Comparison of ENCODE assay signal across 34 cellular contexts in genomic region chr20:43352996-43353395, GRCh38.
"Had no signal": no experiment of that assay in that cellular context is flagged by ENCODE, and none has a peak within 500 bp of the region (broad histone marks: within the 10 kb centered on the region; RNA-seq: fewer than 3 reads in every experiment).

No MANE protein-coding gene starts in this region.

- DNase-seq: activated effector memory CD4-positive, alpha-beta T cell treated with anti-CD3 and anti-CD28 coated beads, Interleukin-2, amount 50 U/mL, for 16 hours; activated effector memory CD4-positive, alpha-beta T cell treated with Interleukin-2 at 50 U/mL for 16 hours; activated gamma-delta T cell; activated gamma-delta T cell treated with Interleukin-2 at 50 U/mL for 16 hours; activated naive CD4-positive, alpha-beta T cell; activated naive CD4-positive, alpha-beta T cell treated with anti-CD3 and anti-CD28 coated beads for 36 hours; activated naive CD4-positive, alpha-beta T cell treated with anti-CD3 and anti-CD28 coated beads, Interleukin-2, amount 10 ng/mL, durations not matched to agents 7 days and 5 days; activated naive CD4-positive, alpha-beta T cell treated with anti-CD3 and anti-CD28 coated beads, Interleukin-2, amount 50 U/mL, for 16 hours; activated naive CD4-positive, alpha-beta T cell treated with Interleukin-2 at 50 U/mL for 16 hours; activated naive CD8-positive, alpha-beta T cell treated with anti-CD3 and anti-CD28 coated beads for 36 hours; activated naive CD8-positive, alpha-beta T cell treated with anti-CD3 and anti-CD28 coated beads, Interleukin-2, amount 10 ng/mL, durations not matched to agents 7 days and 5 days; activated naive CD8-positive, alpha-beta T cell treated with anti-CD3 and anti-CD28 coated beads, Interleukin-2, amount 50 U/mL, for 24 hours; activated T-cell treated with anti-CD3 and anti-CD28 coated beads, Interleukin-2, amount 50 U/mL, for 1 hour; activated T-cell treated with anti-CD3 and anti-CD28 coated beads, Interleukin-2, amount 50 U/mL, for 24 hours; activated T-cell treated with anti-CD3 and anti-CD28 coated beads, Interleukin-2, amount 50 U/mL, for 4 hours; activated T-cell treated with anti-CD3 and anti-CD28 coated beads, Interleukin-2, amount 50 U/mL, for 48 hours; activated T-cell treated with anti-CD3 and anti-CD28 coated beads, Interleukin-2, amount 50 U/mL, for 72 hours; adrenal gland; amniotic stem cell; amygdala; anterior cingulate cortex; aorta; body of pancreas; brain microvascular endothelial cell; caudate nucleus; central memory CD4-positive, alpha-beta T cell; cerebellar nuclear complex had no signal

- H3K9me3 ChIP-seq: adrenal gland, ascending aorta, body of pancreas, breast epithelium had no signal

- H3K27me3 ChIP-seq: ascending aorta, body of pancreas, brain microvascular endothelial cell, breast epithelium, cardiac muscle cell had no signal

- FAIRE-seq: astrocyte, bronchial epithelial cell had no signal

- H3K4me1 ChIP-seq: adrenal gland, ascending aorta, body of pancreas, breast epithelium had no signal

- ATAC-seq: activated naive CD4-positive, alpha-beta T cell treated with anti-CD3 and anti-CD28 coated beads, Interleukin-2, amount 50 U/mL, for 72 hours; activated naive CD8-positive, alpha-beta T cell treated with anti-CD3 and anti-CD28 coated beads, Interleukin-2, amount 50 U/mL, for 24 hours; activated T-cell treated with anti-CD3 and anti-CD28 coated beads, Interleukin-2, amount 50 U/mL, for 4 hours; activated T-cell treated with anti-CD3 and anti-CD28 coated beads, Interleukin-2, amount 50 U/mL, for 72 hours; activated T-helper 17 cell treated with anti-CD3 and anti-CD28 coated beads, Interleukin-2, amount 50 U/mL, for 72 hours; body of pancreas had no signal

- H3K27ac ChIP-seq: adrenal gland, ascending aorta, body of pancreas, brain microvascular endothelial cell, breast epithelium, cardiac muscle cell had no signal

- H3K4me3 ChIP-seq: adrenal gland, ascending aorta, body of pancreas, breast epithelium, cardiac muscle cell had no signal

- H3K36me3 ChIP-seq: adrenal gland, ascending aorta, brain microvascular endothelial cell, breast epithelium, cardiac muscle cell had no signal
